Comparison of ENCODE assay signal across 19 cellular contexts in the genomic region with DNA sequence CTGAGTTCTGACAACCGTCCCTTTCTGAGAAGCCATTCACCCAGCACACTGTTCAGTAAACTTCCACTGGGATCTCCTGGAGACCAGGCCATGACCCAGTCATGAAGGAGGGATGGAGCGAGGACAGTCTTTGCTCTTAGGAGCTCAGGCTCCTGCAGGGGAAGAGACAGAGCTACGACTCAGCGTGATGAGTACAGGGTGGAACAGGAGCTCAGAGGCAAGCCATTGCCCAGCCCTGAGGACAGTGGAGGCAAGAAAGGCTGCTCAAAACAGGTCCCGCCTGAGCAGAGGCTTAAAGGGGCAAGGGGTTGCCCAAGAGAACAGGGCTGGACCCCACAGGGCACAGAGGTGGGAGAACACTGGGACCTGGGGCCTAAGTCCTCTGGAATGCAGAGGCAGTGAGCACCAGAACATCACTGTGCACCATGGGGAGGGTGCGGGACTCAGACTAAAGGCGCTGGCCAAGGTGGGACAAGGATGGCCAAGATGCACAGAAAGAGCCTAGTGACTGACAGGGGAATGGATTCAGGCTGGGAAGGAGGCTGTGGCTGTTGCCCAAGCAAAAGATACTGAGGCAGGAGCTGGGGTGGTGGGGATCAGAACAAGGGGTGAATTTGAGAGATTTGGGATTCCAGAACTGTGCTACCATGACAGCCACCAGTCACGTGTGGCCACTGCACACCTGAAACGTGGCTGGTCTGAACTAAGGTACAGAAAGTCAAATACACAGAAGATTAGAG. TPM values are rescaled to one million over a fixed set of nuclear protein-coding genes. Genes with fewer than 3 reads are reported as not detected.
DNase-seq lines count a peak whose midpoint lies in the region; ATAC-seq and TF ChIP-seq lines count a peak whose summit lies in the region.
"Had no signal": no experiment of that assay in that cellular context is flagged by ENCODE, and none has a peak within 500 bp of the region (broad histone marks: within the 10 kb centered on the region; RNA-seq: fewer than 3 reads in every experiment).

No MANE protein-coding gene starts in this region.

- H3K4me1 Mint-ChIP-seq in activated T-cell treated with anti-CD3 and anti-CD28 coated beads, Interleukin-2, amount 50 U/mL, for 72 hours (ENCODE audit: low read depth) = peaks cover 6% of the 10 kb centered on the region

- peaks cover 11 to 91% (median 77%) of the 10 kb centered on the region in 4 donors for H3K36me3 ChIP-seq in esophagus muscularis mucosa

- no peak overlapping the region for H3K4me3 ChIP-seq in esophagus muscularis mucosa
- H3K4me3 ChIP-seq: A549, SK-N-MC had no signal

- no peaks in the 10 kb centered on the region for H3K9me3 ChIP-seq in esophagus muscularis mucosa
- H3K9me3 ChIP-seq: A549 had no signal

- TF ChIP-seq CTCF in RWPE1 (conservative IDR thresholded peaks at IDR 0.05; ENCODE audit: low read depth) (no peak), esophagus muscularis mucosa (IDR thresholded peaks at IDR 0.05) (no peak)

- no peaks in the 10 kb centered on the region for H3K9me3 Mint-ChIP-seq in activated T-cell treated with anti-CD3 and anti-CD28 coated beads, Interleukin-2, amount 50 U/mL, for 72 hours

- CTCF ChIA-PET in RWPE1 (lab: Yijun Ruan, JAX) = no interaction called here

- no peak for TF ChIP-seq EP300 in esophagus muscularis mucosa (IDR thresholded peaks at IDR 0.05)

- POLR2A ChIA-PET in RWPE1 (lab: Yijun Ruan, JAX; ENCODE audit: low non-redundant PET) = no interaction called here

- ATAC-seq in activated T-cell treated with anti-CD3 and anti-CD28 coated beads, Interleukin-2, amount 50 U/mL, for 72 hours (replicated peaks in 1 of 2) = no peak
- no peak for ATAC-seq in left lobe of liver
- ATAC-seq: A549; activated CD8-positive, alpha-beta T cell treated with anti-CD3 and anti-CD28 coated beads, Interleukin-2, amount 10 ng/mL, durations not matched to agents 7 days and 5 days; left colon had no signal

- TF ChIP-seq POLR2A in esophagus muscularis mucosa (IDR thresholded peaks at IDR 0.05; ENCODE audit: low read depth) = no peak

- peak overlapping the region; percentile 56 for H3K27ac ChIP-seq in RWPE1
- H3K27ac ChIP-seq in esophagus muscularis mucosa (replicated peaks in 1 of 4) = no peak overlapping the region
- H3K27ac ChIP-seq: A549, brain microvascular endothelial cell, SK-N-MC had no signal

- no peak overlapping the region for H3K4me3 Mint-ChIP-seq in activated T-cell treated with anti-CD3 and anti-CD28 coated beads, Interleukin-2, amount 50 U/mL, for 72 hours
- H3K4me3 Mint-ChIP-seq: activated CD8-positive, alpha-beta T cell treated with anti-CD3 and anti-CD28 coated beads, Interleukin-2, amount 10 ng/mL, durations not matched to agents 7 days and 5 days had no signal

- intact Hi-C loops in esophagus muscularis mucosa (cut with DNase I) = no loop called here

- no peaks in the 10 kb centered on the region for H3K27me3 Mint-ChIP-seq in activated T-cell treated with anti-CD3 and anti-CD28 coated beads, Interleukin-2, amount 50 U/mL, for 72 hours (ENCODE audit: low read depth)

- 94% methylated on average over 8 of the region's 9 CpGs for WGBS in esophagus muscularis mucosa

- H3K36me3 Mint-ChIP-seq in activated T-cell treated with anti-CD3 and anti-CD28 coated beads, Interleukin-2, amount 50 U/mL, for 72 hours (ENCODE audit: insufficient read depth in 2 of 2) = peaks cover 2 to 3% of the 10 kb centered on the region in 2 donors

- DNase-seq in activated T-cell treated with anti-CD3 and anti-CD28 coated beads, Interleukin-2, amount 50 U/mL, for 72 hours = no peak
- no peak for DNase-seq in activated T-cell treated with anti-CD3 and anti-CD28 coated beads, Interleukin-2, amount 50 U/mL, for 1 hour
- no peak for DNase-seq in RWPE1 (ENCODE audit: low spot score)
- peak; percentile 87 for DNase-seq in esophagus muscularis mucosa (ENCODE audit: extremely low spot score)
- DNase-seq in stimulated activated CD8-positive, alpha-beta memory T cell treated with anti-CD3 and anti-CD28 coated beads, Interleukin-4, amount 100 ng/mL, for 48 hours = peak; percentile 18
- no peak for DNase-seq in left lobe of liver (ENCODE audit: low spot score)
- no peak for DNase-seq in DMS153 (lab: John Stamatoyannopoulos, UW)
- no peak for DNase-seq in activated CD4-positive, alpha-beta T cell treated with anti-CD3 and anti-CD28 coated beads, Interleukin-2, amount 50 U/mL, for 1 hour
- DNase-seq: activated CD8-positive, alpha-beta T cell treated with anti-CD3 and anti-CD28 coated beads, Interleukin-2, amount 10 ng/mL, durations not matched to agents 7 days and 5 days; activated gamma-delta T cell treated with Interleukin-2 at 50 U/mL for 16 hours; brain microvascular endothelial cell; hypothalamus; left colon; NCI-H2081; NCI-H524 treated with DMSO at 0.1 percent for 48 hours; posterior cingulate gyrus; stimulated activated naive CD4-positive, alpha-beta T cell had no signal

- peaks cover 11 to 30% (median 27%) of the 10 kb centered on the region in 4 donors for H3K4me1 ChIP-seq in esophagus muscularis mucosa

- no peaks in the 10 kb centered on the region for H3K27me3 ChIP-seq in esophagus muscularis mucosa
- H3K27me3 ChIP-seq: brain microvascular endothelial cell had no signal

- H3K27ac Mint-ChIP-seq in activated T-cell treated with anti-CD3 and anti-CD28 coated beads, Interleukin-2, amount 50 U/mL, for 72 hours = peak overlapping the region; percentile 58
- H3K27ac Mint-ChIP-seq: activated CD8-positive, alpha-beta T cell treated with anti-CD3 and anti-CD28 coated beads, Interleukin-2, amount 10 ng/mL, durations not matched to agents 7 days and 5 days had no signal

RNA-seq across cellular contexts. Expression of a gene that starts 25.8 kb away (rescaled TPM):
- 10 to 100 TPM; 38.4 to 39.9 TPM for total RNA-seq in activated T-cell treated with anti-CD3 and anti-CD28 coated beads, Interleukin-2, amount 50 U/mL, for 72 hours
- total RNA-seq in esophagus muscularis mucosa (100 to 1,000 TPM; 131 to 208 (median 179) TPM), left lobe of liver (9.3 TPM)

RNA-seq across cellular contexts. Expression of a gene that starts 26.0 kb away (rescaled TPM):
- total RNA-seq in activated T-cell treated with anti-CD3 and anti-CD28 coated beads, Interleukin-2, amount 50 U/mL, for 72 hours = 10 to 100 TPM; 14.7 to 15.6 TPM
- 10 to 100 TPM; 21.2 to 27.0 (median 24.3) TPM for total RNA-seq in esophagus muscularis mucosa
- total RNA-seq in left lobe of liver = 7.1 TPM

RNA-seq across cellular contexts. Expression of a gene that starts 27.7 kb away (rescaled TPM):
- 10 to 100 TPM; 48.4 to 61.0 TPM for total RNA-seq in activated T-cell treated with anti-CD3 and anti-CD28 coated beads, Interleukin-2, amount 50 U/mL, for 72 hours
- 10 to 100 TPM; 28.9 to 41.9 (median 37.8) TPM for total RNA-seq in esophagus muscularis mucosa
- total RNA-seq in left lobe of liver = 18.8 TPM

RNA-seq across cellular contexts. Expression of a gene that starts 28.0 kb away (rescaled TPM):
- 10 to 100 TPM; 12.4 to 14.3 TPM for total RNA-seq in activated T-cell treated with anti-CD3 and anti-CD28 coated beads, Interleukin-2, amount 50 U/mL, for 72 hours
- total RNA-seq in esophagus muscularis mucosa (10 to 100 TPM in 2 of 4 donors, 1 to 10 TPM in 2; 8.0 to 12.0 (median 9.6) TPM), left lobe of liver (5.0 TPM)

Comparison
In these comparisons a context has a peak if more than half of its experiments do, and no peak if none do; other contexts are left out.
1. DNase-seq: peak in esophagus muscularis mucosa (single experiment) and stimulated activated CD8-positive, alpha-beta memory T cell treated with anti-CD3 and anti-CD28 coated beads, Interleukin-4, amount 100 ng/mL, for 48 hours (single experiment); none in activated T-cell treated with anti-CD3 and anti-CD28 coated beads, Interleukin-2, amount 50 U/mL, for 72 hours (0 of 2), activated T-cell treated with anti-CD3 and anti-CD28 coated beads, Interleukin-2, amount 50 U/mL, for 1 hour (single experiment), RWPE1 (single experiment), left lobe of liver (single experiment), DMS153 (single experiment) and activated CD4-positive, alpha-beta T cell treated with anti-CD3 and anti-CD28 coated beads, Interleukin-2, amount 50 U/mL, for 1 hour (single experiment).